8 cellular contexts compared by ENCODE assay signal in the genomic region with DNA sequence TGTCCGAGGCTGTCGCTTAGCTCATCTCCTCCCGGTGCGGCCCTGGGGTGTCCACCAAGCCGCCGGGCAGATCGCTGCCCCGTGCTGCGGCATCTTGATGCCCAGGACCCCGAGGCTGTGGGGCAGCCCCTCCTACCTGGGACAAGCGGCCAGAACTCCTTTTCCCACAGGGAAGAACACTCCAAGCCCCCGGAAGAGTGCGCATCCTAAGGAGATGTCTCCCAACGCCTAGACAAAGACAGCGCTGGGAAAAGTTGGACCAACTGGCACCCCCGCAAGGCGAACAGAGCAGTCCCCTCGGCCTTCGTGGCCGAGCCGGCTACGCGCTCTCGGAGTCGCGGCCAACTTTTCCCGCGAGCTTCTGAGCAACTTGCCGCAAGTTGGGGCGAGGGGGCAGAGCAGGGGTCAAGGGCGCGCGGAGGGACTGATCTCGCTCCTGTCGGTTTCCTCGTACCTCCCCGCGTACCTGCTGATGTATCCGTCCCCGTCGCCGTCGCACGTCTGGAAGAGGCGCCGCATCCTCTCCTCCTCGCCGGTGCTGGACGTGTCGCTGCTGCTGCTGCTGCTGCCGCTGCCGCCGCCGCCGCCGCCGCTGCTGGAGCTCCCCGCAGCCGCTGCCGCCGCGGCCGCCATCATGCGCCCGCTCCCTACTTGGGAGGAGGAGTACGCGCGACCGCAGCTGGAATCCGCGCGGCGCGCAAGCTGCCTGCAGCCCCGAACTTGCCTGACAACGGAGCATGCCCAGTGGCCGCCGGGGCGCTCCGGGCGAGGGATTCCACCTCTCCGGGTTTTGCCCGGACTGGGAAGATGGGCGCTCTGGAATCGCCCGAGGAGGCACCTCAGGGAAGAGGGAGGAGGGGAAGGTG. TPM values are rescaled to one million over a fixed set of nuclear protein-coding genes. Genes with fewer than 3 reads are reported as not detected.
A peak's percentile ranks its signal among the peaks of the same experiment; 100 is the strongest.
DNase-seq lines count a peak whose midpoint lies in the region; ATAC-seq and TF ChIP-seq lines count a peak whose summit lies in the region.

A gene (minus strand): TSS at position 675 of the 866 bp plus-strand sequence.

- peaks cover 6% of the 10 kb centered on the region for H3K4me1 Mint-ChIP-seq in neural crest cell

- peaks cover 17 to 30% of the 10 kb centered on the region in 2 donors for H3K36me3 Mint-ChIP-seq in activated naive CD4-positive, alpha-beta T cell treated with anti-CD3 and anti-CD28 coated beads, Interleukin-2, amount 50 U/mL, for 72 hours
- peaks cover 7% of the 10 kb centered on the region for H3K36me3 Mint-ChIP-seq in neural crest cell (ENCODE audit: low read depth)

- peaks cover 16 to 17% of the 10 kb centered on the region in 2 donors for H3K9me3 Mint-ChIP-seq in activated naive CD4-positive, alpha-beta T cell treated with anti-CD3 and anti-CD28 coated beads, Interleukin-2, amount 50 U/mL, for 72 hours
- peaks cover 17% of the 10 kb centered on the region for H3K9me3 Mint-ChIP-seq in neural crest cell

- H3K27me3 Mint-ChIP-seq in neural crest cell (ENCODE audit: low read depth): peaks cover 32% of the 10 kb centered on the region

- H3K9me3 ChIP-seq in HEK293 (ENCODE audit: control insufficient read depth, insufficient read depth, low read depth, low read length): no peaks in the 10 kb centered on the region
- peaks cover 4% of the 10 kb centered on the region for H3K9me3 ChIP-seq in upper lobe of right lung

- H3K4me3 ChIP-seq in HEK293 (ENCODE audit: low read depth, low read length): peak within 1 kb of the TSS; percentile 83
- peak within 1 kb of the TSS; percentile 58 for H3K4me3 ChIP-seq in upper lobe of right lung

- H3K27ac Mint-ChIP-seq in activated naive CD4-positive, alpha-beta T cell treated with anti-CD3 and anti-CD28 coated beads, Interleukin-2, amount 50 U/mL, for 72 hours: no peak within 1 kb of the TSS
- peak within 1 kb of the TSS; percentile 75 for H3K27ac Mint-ChIP-seq in neural crest cell (ENCODE audit: unreplicated experiment)

- H3K27me3 ChIP-seq in upper lobe of right lung: peaks cover 67% of the 10 kb centered on the region

- peak; percentile 30 for DNase-seq in CD1c-positive myeloid dendritic cell (ENCODE audit: extremely low spot score)
- DNase-seq in NCI-H774 (lab: John Stamatoyannopoulos, UW): peak; percentile 59
- DNase-seq in activated naive CD4-positive, alpha-beta T cell treated with anti-CD3 and anti-CD28 coated beads, Interleukin-2, amount 50 U/mL, for 72 hours (ENCODE audit: low spot score in 2 of 2): peak in 1 of 2 donors; percentile 28
- DNase-seq in globus pallidus (ENCODE audit: low spot score): peak; percentile 22
- peak; percentile 82 for DNase-seq in neural crest cell (ENCODE audit: low read depth, low spot score)
- DNase-seq in upper lobe of right lung: peak; percentile 88

- ATAC-seq in activated naive CD4-positive, alpha-beta T cell treated with anti-CD3 and anti-CD28 coated beads, Interleukin-2, amount 50 U/mL, for 72 hours: peak; percentile 39 to 55
- ATAC-seq in upper lobe of right lung (peak; percentile 85), HG02571 (IDR thresholded peaks at IDR 0.05; ENCODE audit: unreplicated experiment) (no peak)

- no peaks in the 10 kb centered on the region for H3K36me3 ChIP-seq in HEK293 (ENCODE audit: control insufficient read depth in 2 of 2, insufficient read depth in 1 of 2, low read length in 2 of 2)
- no peaks in the 10 kb centered on the region for H3K36me3 ChIP-seq in upper lobe of right lung

- H3K4me3 Mint-ChIP-seq in neural crest cell: peak within 1 kb of the TSS; percentile 94

- POLR2A ChIA-PET in HEK293 (lab: Yijun Ruan, JAX): interaction anchor here (0.6 to 2.1 kb wide), 9 partner anchors 13 to 863 kb away, joined by 3 to 11 read pairs (median 3); a partner anchor contains a TSS

- intact Hi-C loops in upper lobe of right lung (cut with DNase I): no loop called here

- CTCF ChIA-PET in HEK293 (lab: Yijun Ruan, JAX): interaction anchor here (0.6 to 1.6 kb wide), 7 partner anchors 12 to 1783 kb away, joined by 3 to 7 read pairs (median 3); no protein-coding TSS in a partner anchor

- peak within 1 kb of the TSS; percentile 68 for H3K27ac ChIP-seq in HEK293 (ENCODE audit: extremely low read depth, low read depth, low read length)
- peak within 1 kb of the TSS; percentile 30 for H3K27ac ChIP-seq in upper lobe of right lung

- H3K4me1 ChIP-seq in HEK293 (ENCODE audit: control insufficient read depth, insufficient read depth, low read length) (peaks cover 15% of the 10 kb centered on the region; the same call in 1 of the 2 replicates), upper lobe of right lung (peaks cover 22% of the 10 kb centered on the region)

- TF ChIP-seq CTCF in HEK293 (tag by site-specific recombination; IDR thresholded peaks at IDR 0.05) (no peak), neural crest cell (conservative IDR thresholded peaks at IDR 0.05) (no peak), upper lobe of right lung (IDR thresholded peaks at IDR 0.05) (no peak)

TF ChIP-seq in HEK293, 187 proteins besides CTCF, POLR2A, EP300 and RAD21 (continues in another document):
- TF ChIP-seq, protein P1, sequence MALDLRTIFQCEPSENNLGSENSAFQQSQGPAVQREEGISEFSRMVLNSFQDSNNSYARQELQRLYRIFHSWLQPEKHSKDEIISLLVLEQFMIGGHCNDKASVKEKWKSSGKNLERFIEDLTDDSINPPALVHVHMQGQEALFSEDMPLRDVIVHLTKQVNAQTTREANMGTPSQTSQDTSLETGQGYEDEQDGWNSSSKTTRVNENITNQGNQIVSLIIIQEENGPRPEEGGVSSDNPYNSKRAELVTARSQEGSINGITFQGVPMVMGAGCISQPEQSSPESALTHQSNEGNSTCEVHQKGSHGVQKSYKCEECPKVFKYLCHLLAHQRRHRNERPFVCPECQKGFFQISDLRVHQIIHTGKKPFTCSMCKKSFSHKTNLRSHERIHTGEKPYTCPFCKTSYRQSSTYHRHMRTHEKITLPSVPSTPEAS (tag by site-specific recombination; IDR thresholded peaks at IDR 0.05): no peak
- TF ChIP-seq ZNF529 (tag by site-specific recombination; IDR thresholded peaks at IDR 0.05; ENCODE audit: insufficient replicate concordance) (no peak), ZBTB1 (tag by site-specific recombination; IDR thresholded peaks at IDR 0.05) (no peak), ZNF311 (tag by site-specific recombination; IDR thresholded peaks at IDR 0.05; ENCODE audit: borderline replicate concordance) (no peak), YY2 (tag by site-specific recombination; IDR thresholded peaks at IDR 0.05) (peak; percentile 70), ZNF660 (tag by site-specific recombination; IDR thresholded peaks at IDR 0.05) (peak; percentile 94), ZNF624 (tag by site-specific recombination; IDR thresholded peaks at IDR 0.05) (no peak), ZFP3 (tag by site-specific recombination; IDR thresholded peaks at IDR 0.05; ENCODE audit: low read depth) (no peak), ZNF324 (tag by site-specific recombination; IDR thresholded peaks at IDR 0.05) (peak; percentile 92), ZNF366 (tag by site-specific recombination; conservative IDR thresholded peaks at IDR 0.05) (peak; percentile 66), ZSCAN23 (tag by site-specific recombination; IDR thresholded peaks at IDR 0.05) (no peak), SP7 (tag by site-specific recombination; IDR thresholded peaks at IDR 0.05) (peak; percentile 89), ZFP41 (tag by site-specific recombination; IDR thresholded peaks at IDR 0.05; ENCODE audit: borderline replicate concordance) (no peak), ZNF132 (tag by site-specific recombination; IDR thresholded peaks at IDR 0.05; ENCODE audit: borderline replicate concordance) (no peak), BCL11A (tag by site-specific recombination; IDR thresholded peaks at IDR 0.05; ENCODE audit: low read depth) (no peak; the same call in 1 of the 2 replicates), ZNF302 (tag by site-specific recombination; IDR thresholded peaks at IDR 0.05; ENCODE audit: low read depth) (no peak), ZNF341 (tag by site-specific recombination; IDR thresholded peaks at IDR 0.05; ENCODE audit: low read depth) (peak; percentile 100), GLIS1 (tag by site-specific recombination; IDR thresholded peaks at IDR 0.05) (peak; percentile 46; the same call in 1 of the 2 replicates)
- TF ChIP-seq, protein P2, sequence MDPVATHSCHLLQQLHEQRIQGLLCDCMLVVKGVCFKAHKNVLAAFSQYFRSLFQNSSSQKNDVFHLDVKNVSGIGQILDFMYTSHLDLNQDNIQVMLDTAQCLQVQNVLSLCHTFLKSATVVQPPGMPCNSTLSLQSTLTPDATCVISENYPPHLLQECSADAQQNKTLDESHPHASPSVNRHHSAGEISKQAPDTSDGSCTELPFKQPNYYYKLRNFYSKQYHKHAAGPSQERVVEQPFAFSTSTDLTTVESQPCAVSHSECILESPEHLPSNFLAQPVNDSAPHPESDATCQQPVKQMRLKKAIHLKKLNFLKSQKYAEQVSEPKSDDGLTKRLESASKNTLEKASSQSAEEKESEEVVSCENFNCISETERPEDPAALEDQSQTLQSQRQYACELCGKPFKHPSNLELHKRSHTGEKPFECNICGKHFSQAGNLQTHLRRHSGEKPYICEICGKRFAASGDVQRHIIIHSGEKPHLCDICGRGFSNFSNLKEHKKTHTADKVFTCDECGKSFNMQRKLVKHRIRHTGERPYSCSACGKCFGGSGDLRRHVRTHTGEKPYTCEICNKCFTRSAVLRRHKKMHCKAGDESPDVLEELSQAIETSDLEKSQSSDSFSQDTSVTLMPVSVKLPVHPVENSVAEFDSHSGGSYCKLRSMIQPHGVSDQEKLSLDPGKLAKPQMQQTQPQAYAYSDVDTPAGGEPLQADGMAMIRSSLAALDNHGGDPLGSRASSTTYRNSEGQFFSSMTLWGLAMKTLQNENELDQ (tag by site-specific recombination; IDR thresholded peaks at IDR 0.05; ENCODE audit: low read depth): no peak
- TF ChIP-seq, protein P3, sequence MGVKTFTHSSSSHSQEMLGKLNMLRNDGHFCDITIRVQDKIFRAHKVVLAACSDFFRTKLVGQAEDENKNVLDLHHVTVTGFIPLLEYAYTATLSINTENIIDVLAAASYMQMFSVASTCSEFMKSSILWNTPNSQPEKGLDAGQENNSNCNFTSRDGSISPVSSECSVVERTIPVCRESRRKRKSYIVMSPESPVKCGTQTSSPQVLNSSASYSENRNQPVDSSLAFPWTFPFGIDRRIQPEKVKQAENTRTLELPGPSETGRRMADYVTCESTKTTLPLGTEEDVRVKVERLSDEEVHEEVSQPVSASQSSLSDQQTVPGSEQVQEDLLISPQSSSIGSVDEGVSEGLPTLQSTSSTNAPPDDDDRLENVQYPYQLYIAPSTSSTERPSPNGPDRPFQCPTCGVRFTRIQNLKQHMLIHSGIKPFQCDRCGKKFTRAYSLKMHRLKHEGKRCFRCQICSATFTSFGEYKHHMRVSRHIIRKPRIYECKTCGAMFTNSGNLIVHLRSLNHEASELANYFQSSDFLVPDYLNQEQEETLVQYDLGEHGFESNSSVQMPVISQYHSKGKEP (tag by site-specific recombination; IDR thresholded peaks at IDR 0.05): peak; percentile 68

RNA-seq across cellular contexts. Expression of the gene that starts here (rescaled TPM):
- total RNA-seq in activated naive CD4-positive, alpha-beta T cell treated with anti-CD3 and anti-CD28 coated beads, Interleukin-2, amount 50 U/mL, for 72 hours: 1 to 10 TPM in 1 of 2 donors, under 1 TPM in 1; 0.89 to 3.3 TPM
- total RNA-seq in neural crest cell (10.8 and 11.5 TPM in 2 replicates), upper lobe of right lung (18.6 TPM)
